In genomic region chr12:124828264-124829007, GRCh38 we compare ENCODE assay signal across 9 cellular contexts. TPM values are rescaled to one million over a fixed set of nuclear protein-coding genes. Genes with fewer than 3 reads are reported as not detected.
DNase-seq lines count a peak whose midpoint lies in the region; ATAC-seq and TF ChIP-seq lines count a peak whose summit lies in the region.
"Had no signal": no experiment of that assay in that cellular context is flagged by ENCODE, and none has a peak within 500 bp of the region (broad histone marks: within the 10 kb centered on the region; RNA-seq: fewer than 3 reads in every experiment).

No MANE protein-coding gene starts in this region.

- H3K36me3 Mint-ChIP-seq in brain (peaks cover 13% of the 10 kb centered on the region), memory B cell (peaks cover 3% of the 10 kb centered on the region)
- H3K36me3 Mint-ChIP-seq in activated CD8-positive, alpha-beta T cell treated with anti-CD3 and anti-CD28 coated beads, Interleukin-2, amount 10 ng/mL, durations not matched to agents 7 days and 5 days (ENCODE audit: low read depth): peaks cover 3% of the 10 kb centered on the region

- H3K4me1 Mint-ChIP-seq in brain (peaks cover 21% of the 10 kb centered on the region), memory B cell (peaks cover 6% of the 10 kb centered on the region)
- no peaks in the 10 kb centered on the region for H3K4me1 Mint-ChIP-seq in activated CD8-positive, alpha-beta T cell treated with anti-CD3 and anti-CD28 coated beads, Interleukin-2, amount 10 ng/mL, durations not matched to agents 7 days and 5 days (ENCODE audit: low read depth)

- H3K4me3 ChIP-seq in A673 (ENCODE audit: low read depth, low read length, poor library complexity, severe bottlenecking): no peak overlapping the region

- H3K27me3 Mint-ChIP-seq in brain (peaks cover 4% of the 10 kb centered on the region), memory B cell (no peaks in the 10 kb centered on the region)
- no peaks in the 10 kb centered on the region for H3K27me3 Mint-ChIP-seq in activated CD8-positive, alpha-beta T cell treated with anti-CD3 and anti-CD28 coated beads, Interleukin-2, amount 10 ng/mL, durations not matched to agents 7 days and 5 days (ENCODE audit: low read depth)

- POLR2A ChIA-PET in activated CD8-positive, alpha-beta T cell treated with anti-CD3 and anti-CD28 coated beads, Interleukin-2, amount 10 ng/mL, durations not matched to agents 7 days and 5 days (lab: Charles Lee): interaction anchor here (0.6 to 1.1 kb wide), 2 partner anchors 13 to 52 kb away, joined by 3 to 5 read pairs; no protein-coding TSS in a partner anchor
- POLR2A ChIA-PET in A673 (lab: Charles Lee; ENCODE audit: low non-redundant PET): no interaction called here

- ATAC-seq in HG03354 (IDR thresholded peaks at IDR 0.05; ENCODE audit: poor library complexity, severe bottlenecking, unreplicated experiment) (peak; percentile 33), memory B cell (ENCODE audit: low read depth) (no peak), HG02970 (IDR thresholded peaks at IDR 0.05; ENCODE audit: low FRiP score, unreplicated experiment) (no peak), HG03571 (IDR thresholded peaks at IDR 0.05; ENCODE audit: unreplicated experiment) (no peak)
- no peak for ATAC-seq in activated CD8-positive, alpha-beta T cell treated with anti-CD3 and anti-CD28 coated beads, Interleukin-2, amount 10 ng/mL, durations not matched to agents 7 days and 5 days

- TF ChIP-seq CTCF in brain (conservative IDR thresholded peaks at IDR 0.05) (no peak), A673 (conservative IDR thresholded peaks at IDR 0.05; ENCODE audit: low read depth, low read length) (no peak)

- H3K9me3 Mint-ChIP-seq in brain (peaks cover 0 to 10% (median 3%) of the 10 kb centered on the region in 5 experiments), memory B cell (peaks cover 2% of the 10 kb centered on the region)
- no peaks in the 10 kb centered on the region for H3K9me3 Mint-ChIP-seq in activated CD8-positive, alpha-beta T cell treated with anti-CD3 and anti-CD28 coated beads, Interleukin-2, amount 10 ng/mL, durations not matched to agents 7 days and 5 days (ENCODE audit: insufficient read depth)

- no peaks in the 10 kb centered on the region for H3K4me1 ChIP-seq in A673 (ENCODE audit: insufficient read depth, low read length, poor library complexity, severe bottlenecking)

- H3K36me3 ChIP-seq in A673 (ENCODE audit: insufficient read depth, low read length, poor library complexity, severe bottlenecking): no peaks in the 10 kb centered on the region

- BruUV-seq in A673 (replicated peaks; lab: Mats Ljungman, UMichigan): no TSS peak

- CTCF ChIA-PET in activated CD8-positive, alpha-beta T cell treated with anti-CD3 and anti-CD28 coated beads, Interleukin-2, amount 10 ng/mL, durations not matched to agents 7 days and 5 days (lab: Charles Lee): no interaction called here
- CTCF ChIA-PET in A673 (lab: Charles Lee): no interaction called here

- DNase-seq in AG08395 (ENCODE audit: low spot score): peak; percentile 50
- DNase-seq in memory B cell (ENCODE audit: low spot score in 2 of 2): no peak
- DNase-seq in activated CD8-positive, alpha-beta T cell treated with anti-CD3 and anti-CD28 coated beads, Interleukin-2, amount 10 ng/mL, durations not matched to agents 7 days and 5 days: no peak
- no peak for DNase-seq in A673 (ENCODE audit: low spot score)
- DNase-seq: NCI-H1930 had no signal

- intact Hi-C loops in A673 (cut with micrococcal nuclease; ENCODE audit: unreplicated experiment): no loop called here

- no peaks in the 10 kb centered on the region for H3K27me3 ChIP-seq in A673 (replicated peaks; ENCODE audit: insufficient read depth, low read depth, low read length, poor library complexity)

- H3K9me3 ChIP-seq in A673 (ENCODE audit: low read depth, low read length, poor library complexity, severe bottlenecking): no peaks in the 10 kb centered on the region

- no peak overlapping the region for H3K27ac ChIP-seq in A673 (ENCODE audit: low read depth, low read length, poor library complexity, severe bottlenecking)

- H3K4me3 Mint-ChIP-seq in brain (no peak overlapping the region), memory B cell (no peak overlapping the region)
- H3K4me3 Mint-ChIP-seq in activated CD8-positive, alpha-beta T cell treated with anti-CD3 and anti-CD28 coated beads, Interleukin-2, amount 10 ng/mL, durations not matched to agents 7 days and 5 days: no peak overlapping the region

- peak overlapping the region; percentile 19 to 68 (median 23) for H3K27ac Mint-ChIP-seq in brain
- peak overlapping the region; percentile 78 for H3K27ac Mint-ChIP-seq in memory B cell
- no peak overlapping the region for H3K27ac Mint-ChIP-seq in activated CD8-positive, alpha-beta T cell treated with anti-CD3 and anti-CD28 coated beads, Interleukin-2, amount 10 ng/mL, durations not matched to agents 7 days and 5 days

RNA-seq across cellular contexts. Expression of gene SCARB1, which starts 35.2 kb away (rescaled TPM):
- polyA plus RNA-seq in brain (ENCODE audit: insufficient read depth, low read depth, low replicate concordance): 44.7 TPM
- 10 to 100 TPM; 12.5 to 14.6 TPM for total RNA-seq in activated CD8-positive, alpha-beta T cell treated with anti-CD3 and anti-CD28 coated beads, Interleukin-2, amount 10 ng/mL, durations not matched to agents 7 days and 5 days
- total RNA-seq in A673 (2021): 61.5 and 74.6 TPM in 2 replicates
